1 cellular context compared by ENCODE assay signal in the genomic region with DNA sequence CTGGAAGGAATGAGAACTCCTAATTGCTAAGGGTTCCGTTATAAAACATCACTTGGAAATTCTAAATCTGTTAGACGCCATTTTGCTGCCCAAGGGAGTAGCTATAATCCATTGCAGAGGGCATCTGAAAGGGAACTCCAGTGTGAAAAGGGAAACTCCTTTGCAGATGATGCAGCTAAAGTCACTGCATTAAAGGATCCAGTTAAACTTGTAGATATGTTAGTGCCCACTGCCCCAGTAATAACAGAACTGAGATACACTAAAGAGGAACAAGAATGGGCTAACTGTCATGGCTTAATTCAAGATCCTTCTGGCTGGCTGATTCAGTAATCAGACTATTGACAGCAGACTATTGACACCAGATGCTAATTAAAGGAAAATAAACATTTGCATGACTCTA.
TF ChIP-seq lines count a peak whose summit lies in the region.

No MANE protein-coding gene starts in this region.

TF ChIP-seq in GM23338, 12 proteins besides CTCF, POLR2A, EP300 and RAD21 (continued from another document):
- TF ChIP-seq, protein P1, sequence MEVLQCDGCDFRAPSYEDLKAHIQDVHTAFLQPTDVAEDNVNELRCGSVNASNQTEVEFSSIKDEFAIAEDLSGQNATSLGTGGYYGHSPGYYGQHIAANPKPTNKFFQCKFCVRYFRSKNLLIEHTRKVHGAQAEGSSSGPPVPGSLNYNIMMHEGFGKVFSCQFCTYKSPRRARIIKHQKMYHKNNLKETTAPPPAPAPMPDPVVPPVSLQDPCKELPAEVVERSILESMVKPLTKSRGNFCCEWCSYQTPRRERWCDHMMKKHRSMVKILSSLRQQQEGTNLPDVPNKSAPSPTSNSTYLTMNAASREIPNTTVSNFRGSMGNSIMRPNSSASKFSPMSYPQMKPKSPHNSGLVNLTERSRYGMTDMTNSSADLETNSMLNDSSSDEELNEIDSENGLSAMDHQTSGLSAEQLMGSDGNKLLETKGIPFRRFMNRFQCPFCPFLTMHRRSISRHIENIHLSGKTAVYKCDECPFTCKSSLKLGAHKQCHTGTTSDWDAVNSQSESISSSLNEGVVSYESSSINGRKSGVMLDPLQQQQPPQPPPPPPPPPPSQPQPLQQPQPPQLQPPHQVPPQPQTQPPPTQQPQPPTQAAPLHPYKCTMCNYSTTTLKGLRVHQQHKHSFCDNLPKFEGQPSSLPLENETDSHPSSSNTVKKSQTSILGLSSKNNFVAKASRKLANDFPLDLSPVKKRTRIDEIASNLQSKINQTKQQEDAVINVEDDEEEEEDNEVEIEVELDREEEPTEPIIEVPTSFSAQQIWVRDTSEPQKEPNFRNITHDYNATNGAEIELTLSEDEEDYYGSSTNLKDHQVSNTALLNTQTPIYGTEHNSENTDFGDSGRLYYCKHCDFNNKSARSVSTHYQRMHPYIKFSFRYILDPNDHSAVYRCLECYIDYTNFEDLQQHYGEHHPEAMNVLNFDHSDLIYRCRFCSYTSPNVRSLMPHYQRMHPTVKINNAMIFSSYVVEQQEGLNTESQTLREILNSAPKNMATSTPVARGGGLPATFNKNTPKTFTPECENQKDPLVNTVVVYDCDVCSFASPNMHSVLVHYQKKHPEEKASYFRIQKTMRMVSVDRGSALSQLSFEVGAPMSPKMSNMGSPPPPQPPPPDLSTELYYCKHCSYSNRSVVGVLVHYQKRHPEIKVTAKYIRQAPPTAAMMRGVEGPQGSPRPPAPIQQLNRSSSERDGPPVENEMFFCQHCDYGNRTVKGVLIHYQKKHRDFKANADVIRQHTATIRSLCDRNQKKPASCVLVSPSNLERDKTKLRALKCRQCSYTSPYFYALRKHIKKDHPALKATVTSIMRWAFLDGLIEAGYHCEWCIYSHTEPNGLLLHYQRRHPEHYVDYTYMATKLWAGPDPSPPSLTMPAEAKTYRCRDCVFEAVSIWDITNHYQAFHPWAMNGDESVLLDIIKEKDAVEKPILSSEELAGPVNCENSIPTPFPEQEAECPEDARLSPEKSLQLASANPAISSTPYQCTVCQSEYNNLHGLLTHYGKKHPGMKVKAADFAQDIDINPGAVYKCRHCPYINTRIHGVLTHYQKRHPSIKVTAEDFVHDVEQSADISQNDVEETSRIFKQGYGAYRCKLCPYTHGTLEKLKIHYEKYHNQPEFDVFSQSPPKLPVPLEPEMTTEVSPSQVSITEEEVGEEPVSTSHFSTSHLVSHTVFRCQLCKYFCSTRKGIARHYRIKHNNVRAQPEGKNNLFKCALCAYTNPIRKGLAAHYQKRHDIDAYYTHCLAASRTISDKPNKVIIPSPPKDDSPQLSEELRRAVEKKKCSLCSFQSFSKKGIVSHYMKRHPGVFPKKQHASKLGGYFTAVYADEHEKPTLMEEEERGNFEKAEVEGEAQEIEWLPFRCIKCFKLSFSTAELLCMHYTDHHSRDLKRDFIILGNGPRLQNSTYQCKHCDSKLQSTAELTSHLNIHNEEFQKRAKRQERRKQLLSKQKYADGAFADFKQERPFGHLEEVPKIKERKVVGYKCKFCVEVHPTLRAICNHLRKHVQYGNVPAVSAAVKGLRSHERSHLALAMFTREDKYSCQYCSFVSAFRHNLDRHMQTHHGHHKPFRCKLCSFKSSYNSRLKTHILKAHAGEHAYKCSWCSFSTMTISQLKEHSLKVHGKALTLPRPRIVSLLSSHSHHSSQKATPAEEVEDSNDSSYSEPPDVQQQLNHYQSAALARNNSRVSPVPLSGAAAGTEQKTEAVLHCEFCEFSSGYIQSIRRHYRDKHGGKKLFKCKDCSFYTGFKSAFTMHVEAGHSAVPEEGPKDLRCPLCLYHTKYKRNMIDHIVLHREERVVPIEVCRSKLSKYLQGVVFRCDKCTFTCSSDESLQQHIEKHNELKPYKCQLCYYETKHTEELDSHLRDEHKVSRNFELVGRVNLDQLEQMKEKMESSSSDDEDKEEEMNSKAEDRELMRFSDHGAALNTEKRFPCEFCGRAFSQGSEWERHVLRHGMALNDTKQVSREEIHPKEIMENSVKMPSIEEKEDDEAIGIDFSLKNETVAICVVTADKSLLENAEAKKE (CRISPR knock-in tag; IDR thresholded peaks at IDR 0.05) = no peak
- TF ChIP-seq EZH2 (IDR thresholded peaks at IDR 0.05; ENCODE audit: low read depth, unreplicated experiment) (no peak), ZNF331 (CRISPR knock-in tag; IDR thresholded peaks at IDR 0.05; ENCODE audit: low read depth) (no peak)
- TF ChIP-seq, protein P2, sequence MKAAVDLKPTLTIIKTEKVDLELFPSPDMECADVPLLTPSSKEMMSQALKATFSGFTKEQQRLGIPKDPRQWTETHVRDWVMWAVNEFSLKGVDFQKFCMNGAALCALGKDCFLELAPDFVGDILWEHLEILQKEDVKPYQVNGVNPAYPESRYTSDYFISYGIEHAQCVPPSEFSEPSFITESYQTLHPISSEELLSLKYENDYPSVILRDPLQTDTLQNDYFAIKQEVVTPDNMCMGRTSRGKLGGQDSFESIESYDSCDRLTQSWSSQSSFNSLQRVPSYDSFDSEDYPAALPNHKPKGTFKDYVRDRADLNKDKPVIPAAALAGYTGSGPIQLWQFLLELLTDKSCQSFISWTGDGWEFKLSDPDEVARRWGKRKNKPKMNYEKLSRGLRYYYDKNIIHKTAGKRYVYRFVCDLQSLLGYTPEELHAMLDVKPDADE (IDR thresholded peaks at IDR 0.05) = no peak
